8 cellular contexts compared by ENCODE assay signal in genomic region chr22:28019881-28020861, GRCh38.
DNase-seq lines count a peak whose midpoint lies in the region; ATAC-seq and TF ChIP-seq lines count a peak whose summit lies in the region.

No MANE protein-coding gene starts in this region.

- H3K36me3 ChIP-seq in ACC112 (ENCODE audit: insufficient read depth, low read length) (no peaks in the 10 kb centered on the region), lung (ENCODE audit: control insufficient read depth in 2 of 2, insufficient read depth in 2 of 2, low read length in 2 of 2) (no peaks in the 10 kb centered on the region)

- ATAC-seq in GM18498 (IDR thresholded peaks at IDR 0.05; ENCODE audit: unreplicated experiment) = peak; percentile 58
- peak; percentile 68 for ATAC-seq in lung (ENCODE audit: insufficient read depth, low FRiP score)
- no peak for ATAC-seq in GM19023 (IDR thresholded peaks at IDR 0.05; ENCODE audit: unreplicated experiment)

- H3K79me2 ChIP-seq in ACC112 (ENCODE audit: control insufficient read depth, insufficient read depth, low read length, unreplicated experiment) = no peaks in the 10 kb centered on the region

- H3K27me3 ChIP-seq in ACC112 (ENCODE audit: insufficient read depth, low read length) (no peaks in the 10 kb centered on the region), lung (ENCODE audit: control insufficient read depth, insufficient read depth) (no peaks in the 10 kb centered on the region)

- DNase-seq in NCI-H2196 (lab: John Stamatoyannopoulos, UW; ENCODE audit: unreplicated experiment) (peak; percentile 33), dermis blood vessel endothelial cell (peak; percentile 79), lung (ENCODE audit: low spot score) (peak; percentile 63)
- peak; percentile 60 for DNase-seq in activated CD4-positive, alpha-beta T cell treated with anti-CD3 and anti-CD28 coated beads, Interleukin-2, amount 50 U/mL, for 1 hour
- peak; percentile 9 to 54 (median 37) for DNase-seq in stimulated activated CD4-positive, alpha-beta T cell treated with anti-CD3 and anti-CD28 coated beads, TNF-alpha, amount 100 ng/mL, for 1 hour (ENCODE audit: low read depth in 3 of 3, low spot score in 1 of 3)

- H3K4me1 ChIP-seq in ACC112 (ENCODE audit: control insufficient read depth, insufficient read depth, low read length, unreplicated experiment) (peaks cover 11% of the 10 kb centered on the region), lung (ENCODE audit: control insufficient read depth in 2 of 2, insufficient read depth in 2 of 2, low read length in 2 of 2) (peaks cover 0 to 12% of the 10 kb centered on the region in 2 donors)

- 46 to 55% methylated on average over 20 of the region's 20 CpGs for WGBS in lung, 2 donors

- H3K27ac ChIP-seq in ACC112 (ENCODE audit: low read depth, low read length) (no peak overlapping the region), lung (ENCODE audit: low read depth in 1 of 2, low read length in 1 of 2) (peak overlapping the region in 1 of 2 donors; percentile 40)

- no peak overlapping the region for H2AFZ ChIP-seq in ACC112 (ENCODE audit: low read length, unreplicated experiment)

- peak overlapping the region; percentile 27; the same call in 1 of the 2 replicates for H3K4me3 ChIP-seq in ACC112 (ENCODE audit: low read depth, low read length)
- no peak overlapping the region for H3K4me3 ChIP-seq in lung

- H3K9me3 ChIP-seq in lung (ENCODE audit: control insufficient read depth in 2 of 2, insufficient read depth in 1 of 2, low read length in 1 of 2) = no peaks in the 10 kb centered on the region

- TF ChIP-seq CTCF in lung (IDR thresholded peaks at IDR 0.05; ENCODE audit: control extremely low read depth, extremely low read depth) = peak; percentile 73
